ENCODE assay signal across 8 cellular contexts in the genomic region with DNA sequence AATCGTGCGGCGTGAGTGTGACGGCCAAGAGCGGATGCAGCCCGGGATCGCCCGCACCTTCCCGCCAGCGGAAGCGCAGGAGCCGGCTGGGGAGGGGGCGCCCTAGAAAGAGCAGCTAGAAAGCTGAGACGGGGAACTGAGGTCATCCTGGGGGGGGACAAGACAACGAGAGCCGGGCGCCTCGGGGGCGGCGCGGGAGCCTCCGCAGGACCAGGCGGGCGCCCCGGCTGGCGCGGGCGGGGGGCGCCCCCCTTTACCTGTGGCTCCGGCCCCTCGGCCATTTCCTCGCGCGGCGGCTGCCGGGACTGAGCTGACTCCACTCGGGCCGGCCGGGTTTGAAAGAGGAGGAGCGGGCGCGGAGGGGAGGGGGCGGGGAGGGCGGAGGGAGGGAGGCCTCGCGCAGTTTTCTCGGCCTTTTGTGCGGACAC. TPM values are rescaled to one million over a fixed set of nuclear protein-coding genes. Genes with fewer than 3 reads are reported as not detected.
DNase-seq lines count a peak whose midpoint lies in the region; ATAC-seq and TF ChIP-seq lines count a peak whose summit lies in the region.
"Not testable (repeated sequence)": the region's sequence is repeated elsewhere in the genome, so short reads cannot be mapped to it uniquely, and the experiment has no call there.

No MANE protein-coding gene starts in this region.

- H3K27me3 ChIP-seq in BLaER1 treated with 17β-estradiol and CSF1 and Interleukin-3, amounts not matched to agents 10 nM and 100 nM, result peaks cover 7 to 77% (median 65%) of the 10 kb centered on the region in 11 experiments
- not testable (repeated sequence) for H3K27me3 ChIP-seq in liver (ENCODE audit: control insufficient read depth in 4 of 4, insufficient read depth in 4 of 4, low read length in 3 of 4)

- not testable (repeated sequence) for TF ChIP-seq CTCF in epithelial cell of esophagus (IDR thresholded peaks at IDR 0.05; ENCODE audit: insufficient read depth, low read depth, low read length, missing control alignments); liver (IDR thresholded peaks at IDR 0.05; ENCODE audit: low read depth, low read length, missing input control)

- peak overlapping the region; percentile 74 to 87 (median 85) for H3K9ac ChIP-seq in BLaER1 treated with 17β-estradiol and CSF1 and Interleukin-3, amounts not matched to agents 10 nM and 100 nM
- not testable (repeated sequence) for H3K9ac ChIP-seq in liver (ENCODE audit: low read depth in 1 of 2, low read length in 2 of 2)

- H3K27ac ChIP-seq in BLaER1 treated with 17β-estradiol and CSF1 and Interleukin-3, amounts not matched to agents 10 nM and 100 nM, result peak overlapping the region; percentile 64 to 87 (median 78); a peak in 21 of 22 replicates
- peak overlapping the region; percentile 77 to 79 for H3K27ac ChIP-seq in liver (ENCODE audit: low read depth in 1 of 2, low read length in 2 of 2)

- peak; percentile 27 for ATAC-seq in GM19455 (IDR thresholded peaks at IDR 0.05; ENCODE audit: unreplicated experiment)
- ATAC-seq in HG03460 (IDR thresholded peaks at IDR 0.05; ENCODE audit: unreplicated experiment), result peak; percentile 29

- peak overlapping the region; percentile 67 to 97 (median 91); a peak in 21 of 22 replicates for H3K4me2 ChIP-seq in BLaER1 treated with 17β-estradiol and CSF1 and Interleukin-3, amounts not matched to agents 10 nM and 100 nM

- H3K36me3 ChIP-seq in BLaER1 treated with 17β-estradiol and CSF1 and Interleukin-3, amounts not matched to agents 10 nM and 100 nM; liver (ENCODE audit: control insufficient read depth in 4 of 4, insufficient read depth in 3 of 4, low read depth in 1 of 4, low read length in 3 of 4): not testable (repeated sequence)

- TF ChIP-seq RAD21 in liver (IDR thresholded peaks at IDR 0.05), result not testable (repeated sequence)

- H4K20me1 ChIP-seq in BLaER1 treated with 17β-estradiol and CSF1 and Interleukin-3, amounts not matched to agents 10 nM and 100 nM, result peaks cover 0 to 35% (median 6%) of the 10 kb centered on the region in 11 experiments; a peak in 6 of 22 replicates

- H3K9me3 ChIP-seq in BLaER1 treated with 17β-estradiol and CSF1 and Interleukin-3, amounts not matched to agents 10 nM and 100 nM (replicated peaks in 1 of 11); liver (ENCODE audit: control insufficient read depth in 4 of 4, low read length in 3 of 4): not testable (repeated sequence)

- DNase-seq in OCI-M1 (lab: John Stamatoyannopoulos, UW) (peak; percentile 71), activated T-helper 1 cell treated with Interleukin-2 at 50 U/mL for 16 hours (ENCODE audit: low read depth) (peak; percentile 15), epithelial cell of esophagus (ENCODE audit: low read depth) (peak; percentile 54)
- peak in 2 of 3 donors; percentile 24 to 38 for DNase-seq in stimulated activated CD4-positive, alpha-beta T cell treated with anti-CD3 and anti-CD28 coated beads, Interleukin-12 subunit alpha, Interleukin-12 subunit beta, amount 100 ng/mL, for 48 hours (ENCODE audit: low read depth in 2 of 3, low spot score in 1 of 3)

- under 1% methylated on average over 46 of the region's 48 CpGs for WGBS in liver

- H3K4me1 ChIP-seq in BLaER1 treated with 17β-estradiol and CSF1 and Interleukin-3, amounts not matched to agents 10 nM and 100 nM, result peaks cover 13 to 37% (median 24%) of the 10 kb centered on the region in 10 experiments
- H3K4me1 ChIP-seq in liver (ENCODE audit: control insufficient read depth in 4 of 4, insufficient read depth in 4 of 4, low read length in 3 of 4), result peaks cover 3 to 12% (median 7%) of the 10 kb centered on the region in 4 donors

- H3K4me3 ChIP-seq in BLaER1 treated with 17β-estradiol and CSF1 and Interleukin-3, amounts not matched to agents 10 nM and 100 nM, result peak overlapping the region; percentile 67 to 86 (median 77)
- H3K4me3 ChIP-seq in epithelial cell of esophagus (ENCODE audit: low read length) (peak overlapping the region; percentile 67), liver (ENCODE audit: low read depth in 1 of 3, low read length in 3 of 3) (peak overlapping the region in 2 of 3 donors; percentile 64 to 67)

RNA-seq across cellular contexts. Expression of gene KCNJ4, which starts 56.8 kb away (rescaled TPM):
- total RNA-seq in liver, result under 1 TPM in 1 of 2 donors, not detected in 1; 0.05 TPM
- not detected for polyA plus RNA-seq in liver

Comparison
In these comparisons a context has a peak if more than half of its experiments do, and no peak if none do; other contexts are left out.
1. Peak in every context shown above with its lines: DNase-seq, ATAC-seq, H3K4me3 ChIP-seq and H3K27ac ChIP-seq.
2. DNase-seq: peak in every context shown above with its lines; median percentile 71 in OCI-M1; 54 in epithelial cell of esophagus; 31 in stimulated activated CD4-positive, alpha-beta T cell treated with anti-CD3 and anti-CD28 coated beads, Interleukin-12 subunit alpha, Interleukin-12 subunit beta, amount 100 ng/mL, for 48 hours; 15 in activated T-helper 1 cell treated with Interleukin-2 at 50 U/mL for 16 hours.